ENCODE assay signal across 1 cellular context in the genomic region with DNA sequence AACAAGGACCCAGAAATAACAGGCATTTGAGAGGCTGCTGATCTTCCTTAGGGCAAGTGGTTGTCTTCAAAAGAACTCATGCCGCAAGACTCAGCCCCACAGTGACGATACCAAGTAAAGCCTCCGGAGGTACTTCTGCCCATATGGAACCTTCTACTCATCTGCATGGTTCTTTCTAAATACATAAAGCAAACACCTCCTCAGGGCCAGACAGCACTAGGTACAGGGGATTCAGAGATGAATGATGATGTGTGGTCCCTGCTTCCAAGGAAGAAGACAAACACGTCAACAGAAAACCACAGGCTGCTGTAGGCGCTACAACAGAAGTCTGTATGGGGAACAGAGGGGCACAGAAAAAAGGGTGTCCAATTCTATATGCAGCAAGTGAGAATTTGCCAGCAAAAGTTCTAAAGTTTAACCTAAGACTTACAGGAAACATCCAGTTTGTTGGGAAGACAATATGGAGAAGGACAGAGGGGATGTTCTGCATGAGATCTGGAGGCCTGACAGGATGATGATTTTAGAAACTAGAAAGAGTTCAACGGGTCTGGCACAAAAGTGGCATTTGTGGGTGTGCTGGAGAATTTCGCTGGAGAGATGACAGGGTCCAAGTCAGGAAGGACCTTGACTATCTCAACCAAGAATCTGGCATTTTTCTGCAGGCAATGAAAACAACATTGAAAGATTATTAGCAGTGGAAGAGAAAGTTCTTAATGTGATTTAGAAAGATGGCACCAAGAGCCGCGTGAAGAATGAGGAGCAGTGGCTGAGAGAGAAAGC.
TF ChIP-seq lines count a peak whose summit lies in the region.

No MANE protein-coding gene starts in this region.

TF ChIP-seq in HepG2, 621 proteins besides CTCF, POLR2A, EP300 and RAD21:
- no peak for TF ChIP-seq TFAP4 (IDR thresholded peaks at IDR 0.05; ENCODE audit: borderline replicate concordance, low read depth)
- TF ChIP-seq, protein P1, sequence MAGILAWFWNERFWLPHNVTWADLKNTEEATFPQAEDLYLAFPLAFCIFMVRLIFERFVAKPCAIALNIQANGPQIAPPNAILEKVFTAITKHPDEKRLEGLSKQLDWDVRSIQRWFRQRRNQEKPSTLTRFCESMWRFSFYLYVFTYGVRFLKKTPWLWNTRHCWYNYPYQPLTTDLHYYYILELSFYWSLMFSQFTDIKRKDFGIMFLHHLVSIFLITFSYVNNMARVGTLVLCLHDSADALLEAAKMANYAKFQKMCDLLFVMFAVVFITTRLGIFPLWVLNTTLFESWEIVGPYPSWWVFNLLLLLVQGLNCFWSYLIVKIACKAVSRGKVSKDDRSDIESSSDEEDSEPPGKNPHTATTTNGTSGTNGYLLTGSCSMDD (CRISPR knock-in tag; IDR thresholded peaks at IDR 0.05), result no peak
- TF ChIP-seq DDIT3 (CRISPR knock-in tag; IDR thresholded peaks at IDR 0.05), result no peak
- no peak for TF ChIP-seq ZNF10 (CRISPR knock-in tag; IDR thresholded peaks at IDR 0.05; ENCODE audit: borderline replicate concordance, low read depth)
- TF ChIP-seq ZNF234 (CRISPR knock-in tag; conservative IDR thresholded peaks at IDR 0.05), result no peak
- TF ChIP-seq ZNF232 (CRISPR knock-in tag; IDR thresholded peaks at IDR 0.05; ENCODE audit: borderline replicate concordance), result no peak
- TF ChIP-seq CHD2 (IDR thresholded peaks at IDR 0.05; ENCODE audit: low read depth, low read length), result no peak
- TF ChIP-seq MAFF (IDR thresholded peaks at IDR 0.05; ENCODE audit: low read depth, low read length), result no peak
- TF ChIP-seq JDP2 (CRISPR knock-in tag; IDR thresholded peaks at IDR 0.05; ENCODE audit: borderline replicate concordance), result no peak
- no peak for TF ChIP-seq ZNF768 (CRISPR knock-in tag; IDR thresholded peaks at IDR 0.05)
- TF ChIP-seq, protein P2, sequence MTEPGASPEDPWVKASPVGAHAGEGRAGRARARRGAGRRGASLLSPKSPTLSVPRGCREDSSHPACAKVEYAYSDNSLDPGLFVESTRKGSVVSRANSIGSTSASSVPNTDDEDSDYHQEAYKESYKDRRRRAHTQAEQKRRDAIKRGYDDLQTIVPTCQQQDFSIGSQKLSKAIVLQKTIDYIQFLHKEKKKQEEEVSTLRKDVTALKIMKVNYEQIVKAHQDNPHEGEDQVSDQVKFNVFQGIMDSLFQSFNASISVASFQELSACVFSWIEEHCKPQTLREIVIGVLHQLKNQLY (CRISPR knock-in tag; IDR thresholded peaks at IDR 0.05), result no peak
- no peak for TF ChIP-seq IKZF1 (IDR thresholded peaks at IDR 0.05)
- no peak for TF ChIP-seq RELA (CRISPR knock-in tag; IDR thresholded peaks at IDR 0.05)
- no peak for TF ChIP-seq TBX2 (CRISPR knock-in tag; IDR thresholded peaks at IDR 0.05; ENCODE audit: borderline replicate concordance)
- no peak for TF ChIP-seq ZNF350 (CRISPR knock-in tag; IDR thresholded peaks at IDR 0.05; ENCODE audit: borderline replicate concordance, low read depth)
- TF ChIP-seq FOXO4 (CRISPR knock-in tag; conservative IDR thresholded peaks at IDR 0.05), result no peak
- TF ChIP-seq NRL (CRISPR knock-in tag; IDR thresholded peaks at IDR 0.05; ENCODE audit: borderline replicate concordance), result no peak
- TF ChIP-seq E2F5 (CRISPR knock-in tag; conservative IDR thresholded peaks at IDR 0.05), result no peak
- TF ChIP-seq HDAC1 (CRISPR knock-in tag; IDR thresholded peaks at IDR 0.05), result no peak
- TF ChIP-seq CAMTA2 (CRISPR knock-in tag; IDR thresholded peaks at IDR 0.05; ENCODE audit: borderline replicate concordance), result no peak
